Comparison of ENCODE assay signal across 10 cellular contexts in genomic region chr5:132469380-132470372, GRCh38. TPM values are rescaled to one million over a fixed set of nuclear protein-coding genes. Genes with fewer than 3 reads are reported as not detected.
DNase-seq lines count a peak whose midpoint lies in the region; ATAC-seq and TF ChIP-seq lines count a peak whose summit lies in the region.
"Had no signal": no experiment of that assay in that cellular context is flagged by ENCODE, and none has a peak within 500 bp of the region (broad histone marks: within the 10 kb centered on the region; RNA-seq: fewer than 3 reads in every experiment).

No MANE protein-coding gene starts in this region.

- H3K27ac Mint-ChIP-seq in activated CD8-positive, alpha-beta memory T cell treated with anti-CD3 and anti-CD28 coated beads, Interleukin-2, amount 10 ng/mL, durations not matched to agents 7 days and 5 days, result peak overlapping the region; percentile 44
- H3K27ac Mint-ChIP-seq in naive B cell (peak overlapping the region in 4 of 6 donors; percentile 72 to 96 (median 90)), nephron progenitor cell (no peak overlapping the region)
- no peak overlapping the region for H3K27ac Mint-ChIP-seq in stimulated activated naive B cell treated with anti-CD40 and anti-IgM and Interleukin-4, amounts not matched to agents 10 μg/mL and 1 μg/mL and 100 μg/mL, for 72 hours
- H3K27ac Mint-ChIP-seq: progenitor cell of endocrine pancreas had no signal

- H3K4me3 Mint-ChIP-seq in activated CD8-positive, alpha-beta memory T cell treated with anti-CD3 and anti-CD28 coated beads, Interleukin-2, amount 10 ng/mL, durations not matched to agents 7 days and 5 days, result no peak overlapping the region
- no peak overlapping the region for H3K4me3 Mint-ChIP-seq in naive B cell
- no peak overlapping the region for H3K4me3 Mint-ChIP-seq in stimulated activated naive B cell treated with anti-CD40 and anti-IgM and Interleukin-4, amounts not matched to agents 10 μg/mL and 1 μg/mL and 100 μg/mL, for 72 hours
- no peak overlapping the region for H3K4me3 Mint-ChIP-seq in nephron progenitor cell

- peaks cover 0 to 7% (median 0%) of the 10 kb centered on the region in 11 experiments; a peak in 2 of 22 replicates for H3K9me3 ChIP-seq in BLaER1 treated with 17β-estradiol and CSF1 and Interleukin-3, amounts not matched to agents 10 nM and 100 nM (replicated peaks in 1 of 11)

- peak overlapping the region in 8 of 11 experiments; percentile 90 to 100 (median 98); a peak in 15 of 22 replicates for H3K27ac ChIP-seq in BLaER1 treated with 17β-estradiol and CSF1 and Interleukin-3, amounts not matched to agents 10 nM and 100 nM

- CTCF ChIA-PET in activated CD8-positive, alpha-beta memory T cell treated with anti-CD3 and anti-CD28 coated beads, Interleukin-2, amount 10 ng/mL, durations not matched to agents 7 days and 5 days (lab: Charles Lee), result interaction anchor here (0.6 to 7.1 kb wide), 10 partner anchors 9 to 83 kb away, joined by 3 to 68 read pairs (median 5); no protein-coding TSS in a partner anchor

- peaks cover 0 to 15% (median 0%) of the 10 kb centered on the region in 11 experiments; a peak in 5 of 22 replicates for H3K36me3 ChIP-seq in BLaER1 treated with 17β-estradiol and CSF1 and Interleukin-3, amounts not matched to agents 10 nM and 100 nM

- no peaks in the 10 kb centered on the region for H3K27me3 ChIP-seq in BLaER1 treated with 17β-estradiol and CSF1 and Interleukin-3, amounts not matched to agents 10 nM and 100 nM

- H3K9ac ChIP-seq in BLaER1 treated with 17β-estradiol and CSF1 and Interleukin-3, amounts not matched to agents 10 nM and 100 nM, result peak overlapping the region in 7 of 11 experiments; percentile 11 to 50 (median 41); a peak in 11 of 22 replicates

- TF ChIP-seq CTCF in GM12872 (IDR thresholded peaks at IDR 0.05; ENCODE audit: insufficient read depth, low read depth, low read length), result peak; percentile 36; the same call in 1 of the 3 replicates
- TF ChIP-seq CTCF in nephron progenitor cell (IDR thresholded peaks at IDR 0.05), result no peak

- peak overlapping the region in 10 of 11 experiments; percentile 80 to 98 (median 96); a peak in 19 of 22 replicates for H3K4me2 ChIP-seq in BLaER1 treated with 17β-estradiol and CSF1 and Interleukin-3, amounts not matched to agents 10 nM and 100 nM

- H3K4me1 ChIP-seq in BLaER1 treated with 17β-estradiol and CSF1 and Interleukin-3, amounts not matched to agents 10 nM and 100 nM, result peaks cover 75 to 100% (median 98%) of the 10 kb centered on the region in 10 experiments

- H3K9me3 Mint-ChIP-seq in activated CD8-positive, alpha-beta memory T cell treated with anti-CD3 and anti-CD28 coated beads, Interleukin-2, amount 10 ng/mL, durations not matched to agents 7 days and 5 days (ENCODE audit: low read depth), result no peaks in the 10 kb centered on the region
- no peaks in the 10 kb centered on the region for H3K9me3 Mint-ChIP-seq in naive B cell
- H3K9me3 Mint-ChIP-seq in stimulated activated naive B cell treated with anti-CD40 and anti-IgM and Interleukin-4, amounts not matched to agents 10 μg/mL and 1 μg/mL and 100 μg/mL, for 72 hours, result no peaks in the 10 kb centered on the region
- H3K9me3 Mint-ChIP-seq in nephron progenitor cell, result peaks cover 11% of the 10 kb centered on the region

- peaks cover 97% of the 10 kb centered on the region for H3K4me1 Mint-ChIP-seq in activated CD8-positive, alpha-beta memory T cell treated with anti-CD3 and anti-CD28 coated beads, Interleukin-2, amount 10 ng/mL, durations not matched to agents 7 days and 5 days
- H3K4me1 Mint-ChIP-seq in naive B cell (peaks cover 72 to 88% (median 85%) of the 10 kb centered on the region in 3 donors), nephron progenitor cell (peaks cover 14% of the 10 kb centered on the region)
- peaks cover 53 to 78% of the 10 kb centered on the region in 2 donors for H3K4me1 Mint-ChIP-seq in stimulated activated naive B cell treated with anti-CD40 and anti-IgM and Interleukin-4, amounts not matched to agents 10 μg/mL and 1 μg/mL and 100 μg/mL, for 72 hours

- H3K36me3 Mint-ChIP-seq in activated CD8-positive, alpha-beta memory T cell treated with anti-CD3 and anti-CD28 coated beads, Interleukin-2, amount 10 ng/mL, durations not matched to agents 7 days and 5 days, result peaks cover 29% of the 10 kb centered on the region
- H3K36me3 Mint-ChIP-seq in naive B cell, result peaks cover 0 to 5% of the 10 kb centered on the region in 2 donors
- H3K36me3 Mint-ChIP-seq in stimulated activated naive B cell treated with anti-CD40 and anti-IgM and Interleukin-4, amounts not matched to agents 10 μg/mL and 1 μg/mL and 100 μg/mL, for 72 hours, result peaks cover 0 to 3% of the 10 kb centered on the region in 2 donors
- no peaks in the 10 kb centered on the region for H3K36me3 Mint-ChIP-seq in nephron progenitor cell (ENCODE audit: low read depth)

- H3K27me3 Mint-ChIP-seq in activated CD8-positive, alpha-beta memory T cell treated with anti-CD3 and anti-CD28 coated beads, Interleukin-2, amount 10 ng/mL, durations not matched to agents 7 days and 5 days, result no peaks in the 10 kb centered on the region
- H3K27me3 Mint-ChIP-seq in naive B cell (no peaks in the 10 kb centered on the region), nephron progenitor cell (ENCODE audit: low read depth, poor library complexity) (no peaks in the 10 kb centered on the region)
- no peaks in the 10 kb centered on the region for H3K27me3 Mint-ChIP-seq in stimulated activated naive B cell treated with anti-CD40 and anti-IgM and Interleukin-4, amounts not matched to agents 10 μg/mL and 1 μg/mL and 100 μg/mL, for 72 hours

- DNase-seq in activated CD8-positive, alpha-beta memory T cell treated with anti-CD3 and anti-CD28 coated beads, Interleukin-2, amount 10 ng/mL, durations not matched to agents 7 days and 5 days, result peak; percentile 19
- DNase-seq in naive B cell (no peak), SIG-M5 (lab: John Stamatoyannopoulos, UW) (no peak), D341Med (ENCODE audit: low spot score) (no peak), nephron progenitor cell (no peak)
- DNase-seq in stimulated activated naive B cell treated with anti-CD40 and anti-IgM and Interleukin-4, amounts not matched to agents 10 μg/mL and 1 μg/mL and 100 μg/mL, for 72 hours, result no peak
- DNase-seq: DMS79 had no signal

- ATAC-seq in activated CD8-positive, alpha-beta memory T cell treated with anti-CD3 and anti-CD28 coated beads, Interleukin-2, amount 10 ng/mL, durations not matched to agents 7 days and 5 days, result no peak
- ATAC-seq in naive B cell (ENCODE audit: low read depth in 2 of 2), result no peak
- ATAC-seq in stimulated activated naive B cell treated with anti-CD40 and anti-IgM and Interleukin-4, amounts not matched to agents 10 μg/mL and 1 μg/mL and 100 μg/mL, for 72 hours (replicated peaks), result no peak

- H3K4me3 ChIP-seq in BLaER1 treated with 17β-estradiol and CSF1 and Interleukin-3, amounts not matched to agents 10 nM and 100 nM, result no peak overlapping the region; a peak in 1 of 20 replicates

- H4K20me1 ChIP-seq in BLaER1 treated with 17β-estradiol and CSF1 and Interleukin-3, amounts not matched to agents 10 nM and 100 nM, result peaks cover 0 to 14% (median 0%) of the 10 kb centered on the region in 11 experiments; a peak in 2 of 22 replicates

RNA-seq across cellular contexts. Expression of gene IRF1, which starts 20.9 kb away (rescaled TPM):
- 100 to 1,000 TPM; 205 to 223 TPM for total RNA-seq in activated CD8-positive, alpha-beta memory T cell treated with anti-CD3 and anti-CD28 coated beads, Interleukin-2, amount 10 ng/mL, durations not matched to agents 7 days and 5 days
- polyA plus RNA-seq in naive B cell (ENCODE audit: low read depth in 6 of 6), result 100 to 1,000 TPM; 228 to 332 (median 296) TPM

Comparison
In these comparisons a context has a peak if more than half of its experiments do, and no peak if none do; other contexts are left out.
1. H3K27ac Mint-ChIP-seq: peak in activated CD8-positive, alpha-beta memory T cell treated with anti-CD3 and anti-CD28 coated beads, Interleukin-2, amount 10 ng/mL, durations not matched to agents 7 days and 5 days (single experiment) and naive B cell (4 of 6); none in stimulated activated naive B cell treated with anti-CD40 and anti-IgM and Interleukin-4, amounts not matched to agents 10 μg/mL and 1 μg/mL and 100 μg/mL, for 72 hours (single experiment) and nephron progenitor cell (single experiment).